12 cellular contexts compared by ENCODE assay signal in genomic region chr9:35909687-35910612, GRCh38. TPM values are rescaled to one million over a fixed set of nuclear protein-coding genes. Genes with fewer than 3 reads are reported as not detected.
DNase-seq lines count a peak whose midpoint lies in the region; ATAC-seq, FAIRE-seq and TF ChIP-seq lines count a peak whose summit lies in the region.
"Had no signal": no experiment of that assay in that cellular context is flagged by ENCODE, and none has a peak within 500 bp of the region (broad histone marks: within the 10 kb centered on the region; RNA-seq: fewer than 3 reads in every experiment).

No MANE protein-coding gene starts in this region.

- peak overlapping the region; percentile 16 for H3K27ac Mint-ChIP-seq in activated CD4-positive, alpha-beta T cell treated with anti-CD3 and anti-CD28 coated beads for 36 hours
- peak overlapping the region; percentile 88 to 98 (median 95) for H3K27ac Mint-ChIP-seq in naive thymus-derived CD4-positive, alpha-beta T cell

- WGBS in H1 (ENCODE audit: extremely low coverage in 1 of 2, insufficient coverage in 1 of 2, insufficient read length in 1 of 2, insufficient replicate concordance in 2 of 2, low coverage in 1 of 2, low lambda C conversion rate in 2 of 2, missing lambda C conversion rate in 1 of 2), 2 experiments, result 87% methylated on average over 34 of the region's 34 CpGs; no CpG with 5 or more reads in 1 of the 2 experiments
- 75 to 76% methylated on average over 29 to 31 of the region's 34 CpGs for WGBS in upper lobe of left lung, 2 donors

- H2AK5ac ChIP-seq in H1 (ENCODE audit: low read depth, low read length), result no peak overlapping the region

- H3K9me3 ChIP-seq in H1 (ENCODE audit: insufficient read depth in 2 of 2, low read depth in 1 of 2, low read length in 1 of 2) (no peaks in the 10 kb centered on the region), upper lobe of left lung (no peaks in the 10 kb centered on the region)
- no peaks in the 10 kb centered on the region for H3K9me3 ChIP-seq in naive thymus-derived CD4-positive, alpha-beta T cell (ENCODE audit: control insufficient read depth in 2 of 3, low read length in 3 of 3)

- H2AFZ ChIP-seq in H1 (ENCODE audit: low read length), result peak overlapping the region; percentile 1; the same call in 1 of the 2 replicates

- H3K18ac ChIP-seq in H1 (ENCODE audit: extremely low read depth, low read length), result no peak overlapping the region

- no peak overlapping the region for H3K56ac ChIP-seq in H1 (replicated peaks; ENCODE audit: insufficient read length, low read depth, low read length)

- no peak overlapping the region for H3K4me3 ChIP-seq in H1 (ENCODE audit: extremely low read depth in 1 of 4, insufficient read depth in 2 of 4, low read depth in 3 of 4, low read length in 4 of 4)
- peak overlapping the region; percentile 25 for H3K4me3 ChIP-seq in naive thymus-derived CD4-positive, alpha-beta T cell (ENCODE audit: low read length)
- H3K4me3 ChIP-seq in upper lobe of left lung, result peak overlapping the region in 3 of 4 donors; percentile 30 to 46 (median 41)

- no peak overlapping the region for H3K9ac ChIP-seq in H1 (replicated peaks in 1 of 4; ENCODE audit: extremely low read depth in 1 of 4, low read depth in 3 of 4, low read length in 3 of 4)

- H3K27me3 ChIP-seq in H1 (replicated peaks in 1 of 4; ENCODE audit: control insufficient read depth in 3 of 4, extremely low read depth in 1 of 4, insufficient read depth in 3 of 4, low read length in 3 of 4) (no peaks in the 10 kb centered on the region; a peak in 2 of 7 replicates), upper lobe of left lung (no peaks in the 10 kb centered on the region)
- H3K27me3 ChIP-seq in naive thymus-derived CD4-positive, alpha-beta T cell (ENCODE audit: control insufficient read depth in 2 of 2, insufficient read depth in 2 of 2, low read length in 2 of 2), result no peaks in the 10 kb centered on the region

- H3K27ac ChIP-seq in H1 (ENCODE audit: low read depth, low read length) (no peak overlapping the region), upper lobe of left lung (peak overlapping the region; percentile 94 to 98 (median 95))
- H3K27ac ChIP-seq in naive thymus-derived CD4-positive, alpha-beta T cell (ENCODE audit: low read depth, low read length), result peak overlapping the region; percentile 66

- no peaks in the 10 kb centered on the region for H3K36me3 Mint-ChIP-seq in activated CD4-positive, alpha-beta T cell treated with anti-CD3 and anti-CD28 coated beads for 36 hours (ENCODE audit: low read depth)
- no peaks in the 10 kb centered on the region for H3K36me3 Mint-ChIP-seq in naive thymus-derived CD4-positive, alpha-beta T cell

- peaks cover 9 to 33% (median 21%) of the 10 kb centered on the region in 4 experiments for H3K4me1 ChIP-seq in H1 (replicated peaks in 1 of 4; ENCODE audit: control insufficient read depth in 3 of 4, insufficient read depth in 4 of 4, low read length in 3 of 4)
- peaks cover 35 to 68% of the 10 kb centered on the region in 2 donors for H3K4me1 ChIP-seq in naive thymus-derived CD4-positive, alpha-beta T cell (ENCODE audit: control insufficient read depth in 2 of 2, insufficient read depth in 2 of 2, low read length in 2 of 2)
- peaks cover 61 to 80% (median 72%) of the 10 kb centered on the region in 4 donors for H3K4me1 ChIP-seq in upper lobe of left lung

- 0 out of 2 replicates have a peak, but pooled peaks cover 2% of the 10 kb centered on the region for H3K79me1 ChIP-seq in H1 (ENCODE audit: low read depth, low read length)

- peak overlapping the region; percentile 83 for H4K91ac ChIP-seq in H1 (replicated peaks; ENCODE audit: insufficient read length, low read length)

- no peak overlapping the region for H3K4me3 Mint-ChIP-seq in activated CD4-positive, alpha-beta T cell treated with anti-CD3 and anti-CD28 coated beads for 36 hours
- peak overlapping the region in 9 of 10 donors; percentile 9 to 86 (median 75) for H3K4me3 Mint-ChIP-seq in naive thymus-derived CD4-positive, alpha-beta T cell

- H3K79me2 ChIP-seq in H1 (ENCODE audit: control insufficient read depth in 1 of 2, insufficient read depth in 2 of 2, low read length in 2 of 2), result no peaks in the 10 kb centered on the region

- TF ChIP-seq EP300 in H1 (IDR thresholded peaks at IDR 0.05; ENCODE audit: borderline replicate concordance in 1 of 2, low read depth in 2 of 2, low read length in 2 of 2) (no peak), upper lobe of left lung (IDR thresholded peaks at IDR 0.05) (no peak)

- ATAC-seq in activated CD4-positive, alpha-beta T cell treated with anti-CD3 and anti-CD28 coated beads for 36 hours, result no peak
- no peak for ATAC-seq in naive thymus-derived CD4-positive, alpha-beta T cell
- ATAC-seq in upper lobe of left lung (ENCODE audit: low FRiP score in 2 of 2), result no peak

- no peak overlapping the region for H3K4ac ChIP-seq in H1 (replicated peaks; ENCODE audit: insufficient read length, low read depth, low read length)

- H2BK20ac ChIP-seq in H1 (ENCODE audit: low read length), result peak overlapping the region; percentile 13; the same call in 1 of the 2 replicates

- no peak overlapping the region for H3K14ac ChIP-seq in H1 (ENCODE audit: insufficient read length)

- H3K23me2 ChIP-seq in H1 (ENCODE audit: low read depth, low read length), result peaks cover 3% of the 10 kb centered on the region; the same call in 1 of the 2 replicates

- no peaks in the 10 kb centered on the region for H4K20me1 ChIP-seq in H1 (replicated peaks in 1 of 2; ENCODE audit: control insufficient read depth in 1 of 2, insufficient read depth in 2 of 2, low read length in 2 of 2)

- 0 out of 4 replicates have a peak, but pooled peaks of 1 of the 3 experiments have one; percentile 7 for TF ChIP-seq CTCF in H1 (IDR thresholded peaks at IDR 0.05; ENCODE audit: control extremely low read depth in 1 of 3, insufficient read depth in 1 of 3, low read depth in 1 of 3, low read length in 3 of 3)
- peak in 1 of 6 experiments; percentile 3 for TF ChIP-seq CTCF in upper lobe of left lung (IDR thresholded peaks at IDR 0.05)

- H3K4me1 Mint-ChIP-seq in activated CD4-positive, alpha-beta T cell treated with anti-CD3 and anti-CD28 coated beads for 36 hours, result peaks cover 58% of the 10 kb centered on the region
- peaks cover 7 to 69% (median 61%) of the 10 kb centered on the region in 7 donors for H3K4me1 Mint-ChIP-seq in naive thymus-derived CD4-positive, alpha-beta T cell

- H3K4me2 ChIP-seq in H1 (ENCODE audit: insufficient read depth in 1 of 2, low read depth in 2 of 2, low read length in 2 of 2), result no peak overlapping the region

- no peak overlapping the region for H2BK5ac ChIP-seq in H1 (ENCODE audit: low read depth, low read length)

- H3K9me3 Mint-ChIP-seq in activated CD4-positive, alpha-beta T cell treated with anti-CD3 and anti-CD28 coated beads for 36 hours (ENCODE audit: low read depth), result no peaks in the 10 kb centered on the region
- H3K9me3 Mint-ChIP-seq in naive thymus-derived CD4-positive, alpha-beta T cell, result no peaks in the 10 kb centered on the region
- H3K9me3 Mint-ChIP-seq: stimulated activated naive CD8-positive, alpha-beta T cell treated with anti-CD3 and anti-CD28 coated beads, Interleukin-15, amount 100 ng/mL, for 72 hours had no signal

- TF ChIP-seq RAD21 in H1 (IDR thresholded peaks at IDR 0.05 in 1 of 2, conservative IDR thresholded peaks at IDR 0.05 in 1 of 2; ENCODE audit: low read depth in 2 of 2, low read length in 2 of 2), result peak in 1 of 2 experiments; percentile 28; a peak in 1 of 4 replicates

- TF ChIP-seq POLR2A in H1 (IDR thresholded peaks at IDR 0.05; ENCODE audit: control extremely low read depth in 1 of 2, low read depth in 2 of 2, low read length in 2 of 2) (no peak), upper lobe of left lung (IDR thresholded peaks at IDR 0.05) (no peak)

- intact Hi-C loops in activated CD4-positive, alpha-beta T cell treated with anti-CD3 and anti-CD28 coated beads for 36 hours (cut with DNase I, micrococcal nuclease), result loop anchor here in 1 of 2 experiments (2.0 kb wide), 1 partner anchor 35 kb away; no protein-coding TSS in a partner anchor
- intact Hi-C loops in naive thymus-derived CD4-positive, alpha-beta T cell (cut with micrococcal nuclease), result loop anchor here in 1 of 2 donors (2.0 kb wide), 1 partner anchor 31 kb away; no protein-coding TSS in a partner anchor

- H4K8ac ChIP-seq in H1 (ENCODE audit: extremely low read depth, insufficient read depth, low read length), result peak overlapping the region; percentile 7

- no peak overlapping the region for H2BK120ac ChIP-seq in H1 (replicated peaks; ENCODE audit: low read depth, low read length)

- H2BK12ac ChIP-seq in H1 (ENCODE audit: low read depth, low read length), result peak overlapping the region; percentile 46; the same call in 1 of the 2 replicates

- CTCF ChIA-PET in activated CD4-positive, alpha-beta T cell treated with anti-CD3 and anti-CD28 coated beads for 36 hours (lab: Charles Lee), result interaction anchor here (0.6 to 3.9 kb wide), 6 partner anchors 28 to 193 kb away, joined by 3 to 24 read pairs (median 4); no protein-coding TSS in a partner anchor
- CTCF ChIA-PET in H1 (lab: Charles Lee; ENCODE audit: partially characterized antibody), result interaction anchor here (0.5 to 5.6 kb wide), 21 partner anchors 9 to 125 kb away, joined by 3 to 26 read pairs (median 4); no protein-coding TSS in a partner anchor
- CTCF ChIA-PET in naive thymus-derived CD4-positive, alpha-beta T cell (lab: Charles Lee), result interaction anchor here (0.7 to 4.9 kb wide), 4 partner anchors 30 to 177 kb away, joined by 3 to 26 read pairs (median 3); partner anchors contain the start of gene CREB3

- no peaks in the 10 kb centered on the region for H3K27me3 Mint-ChIP-seq in activated CD4-positive, alpha-beta T cell treated with anti-CD3 and anti-CD28 coated beads for 36 hours
- no peaks in the 10 kb centered on the region for H3K27me3 Mint-ChIP-seq in naive thymus-derived CD4-positive, alpha-beta T cell
- H3K27me3 Mint-ChIP-seq: stimulated activated naive CD8-positive, alpha-beta T cell treated with anti-CD3 and anti-CD28 coated beads, Interleukin-15, amount 100 ng/mL, for 72 hours had no signal

- H2BK15ac ChIP-seq in H1 (ENCODE audit: low read length), result peak overlapping the region; percentile 92; the same call in 1 of the 2 replicates

- no peak for DNase-seq in activated CD4-positive, alpha-beta T cell treated with anti-CD3 and anti-CD28 coated beads for 36 hours
- no peak for DNase-seq in activated CD4-positive, alpha-beta T cell treated with anti-CD3 and anti-CD28 coated beads, Interleukin-2, amount 50 U/mL, for 4 hours
- DNase-seq in H1 (ENCODE audit: low read depth in 1 of 2, low spot score in 2 of 2) (no peak), upper lobe of left lung (peak in 1 of 2 donors; percentile 68), HUDEP-2 (lab: John Stamatoyannopoulos, UW; ENCODE audit: unreplicated experiment in 76 of 76) (no peak), putamen (ENCODE audit: low spot score) (no peak), COR-L47 (lab: John Stamatoyannopoulos, UW) (no peak)
- DNase-seq in naive thymus-derived CD4-positive, alpha-beta T cell, result no peak
- DNase-seq: NCI-H774 had no signal

- FAIRE-seq in H1 (lab: Jason Lieb, UNC), result no peak
- FAIRE-seq: keratinocyte, TTC549 had no signal

- no peak overlapping the region for H3K23ac ChIP-seq in H1 (ENCODE audit: insufficient read length)

- H4K5ac ChIP-seq in H1 (ENCODE audit: insufficient read length, low read depth, low read length), result no peak overlapping the region

- no peaks in the 10 kb centered on the region for H3K36me3 ChIP-seq in H1 (ENCODE audit: control insufficient read depth in 2 of 4, insufficient read depth in 4 of 4, low read length in 3 of 4)
- H3K36me3 ChIP-seq in naive thymus-derived CD4-positive, alpha-beta T cell (ENCODE audit: control insufficient read depth in 2 of 3, insufficient read depth in 3 of 3, low read length in 3 of 3), result no peaks in the 10 kb centered on the region
- no peaks in the 10 kb centered on the region for H3K36me3 ChIP-seq in upper lobe of left lung

- POLR2A ChIA-PET in activated CD4-positive, alpha-beta T cell treated with anti-CD3 and anti-CD28 coated beads for 36 hours (lab: Charles Lee), result interaction anchor here (0.8 kb wide), 1 partner anchor 155 kb away, joined by 8 read pairs; no protein-coding TSS in a partner anchor
- POLR2A ChIA-PET in H1 (lab: Charles Lee; ENCODE audit: partially characterized antibody), result interaction anchor here (0.5 kb wide), 1 partner anchor 11 kb away, joined by 4 read pairs; no protein-coding TSS in a partner anchor
- POLR2A ChIA-PET in naive thymus-derived CD4-positive, alpha-beta T cell (lab: Charles Lee), result no interaction called here

RNA-seq across cellular contexts. Expression of gene SPAAR, which starts 0.7 kb away (rescaled TPM):
- total RNA-seq in activated CD4-positive, alpha-beta T cell treated with anti-CD3 and anti-CD28 coated beads for 36 hours, result not detected
- total RNA-seq in H1 (2021; fragmentation: NEBNext Ultra II Directional; extraction: Animal tissue kit (Norgen Biotek cat#: 25700)), result not detected in 2 replicates
- 0.27 and 0.33 TPM in 2 replicates for polyA plus RNA-seq in H1 (2011; rRNA removed)
- polyA plus RNA-seq in H1 (2011; cell fraction: cytosol; rRNA removed), result 0.18 TPM
- 0.74 TPM for polyA plus RNA-seq in H1 (2011; cell fraction: nucleus; rRNA removed)
- polyA plus RNA-seq in H1 (2012, experiment 1 of 2), result 0.15 to 0.34 TPM (median 0.29 TPM) in 3 of 4 replicates, not detected in the other
- polyA plus RNA-seq in H1 (2012, experiment 2 of 2), result not detected
- polyA plus RNA-seq in H1 (2013, experiment 1 of 2), result 0.30 TPM
- 0.17 TPM for polyA plus RNA-seq in H1 (2013, experiment 2 of 2)
- 0.34 and 0.66 TPM in 2 replicates for polyA minus RNA-seq in H1 (2011; rRNA and poly(A)+ RNA removed)
- polyA minus RNA-seq in H1 (2011; cell fraction: cytosol; rRNA and poly(A)+ RNA removed), result not detected
- 0.50 TPM for polyA minus RNA-seq in H1 (2011; cell fraction: nucleus; rRNA and poly(A)+ RNA removed)
- total RNA-seq in naive thymus-derived CD4-positive, alpha-beta T cell, result not detected
- polyA plus RNA-seq in naive thymus-derived CD4-positive, alpha-beta T cell, result not detected
- 10 to 100 TPM in 3 of 6 donors, 1 to 10 TPM in 3; 3.3 to 19.9 (median 8.5) TPM for total RNA-seq in upper lobe of left lung
- polyA plus RNA-seq: keratinocyte had no signal

RNA-seq across cellular contexts. Expression of gene HRCT1, which starts 3.9 kb away (rescaled TPM):
- not detected for total RNA-seq in activated CD4-positive, alpha-beta T cell treated with anti-CD3 and anti-CD28 coated beads for 36 hours
- not detected in 2 replicates for total RNA-seq in H1 (2021; fragmentation: NEBNext Ultra II Directional; extraction: Animal tissue kit (Norgen Biotek cat#: 25700))
- polyA plus RNA-seq in H1 (2011; rRNA removed), result not detected in 2 replicates
- not detected for polyA plus RNA-seq in H1 (2011; cell fraction: cytosol; rRNA removed)
- 0.50 TPM for polyA plus RNA-seq in H1 (2011; cell fraction: nucleus; rRNA removed)
- 0.24 TPM in 1 of 4 replicates, not detected in the others for polyA plus RNA-seq in H1 (2012, experiment 1 of 2)
- polyA plus RNA-seq in H1 (2012, experiment 2 of 2), result not detected
- not detected for polyA plus RNA-seq in H1 (2013, experiment 1 of 2)
- not detected for polyA plus RNA-seq in H1 (2013, experiment 2 of 2)
- not detected in 2 replicates for polyA minus RNA-seq in H1 (2011; rRNA and poly(A)+ RNA removed)
- not detected for polyA minus RNA-seq in H1 (2011; cell fraction: cytosol; rRNA and poly(A)+ RNA removed)
- polyA minus RNA-seq in H1 (2011; cell fraction: nucleus; rRNA and poly(A)+ RNA removed), result not detected
- not detected for total RNA-seq in naive thymus-derived CD4-positive, alpha-beta T cell
- not detected for polyA plus RNA-seq in naive thymus-derived CD4-positive, alpha-beta T cell
- 10 to 100 TPM in 4 of 6 donors, 1 to 10 TPM in 2; 2.1 to 19.1 (median 10.6) TPM for total RNA-seq in upper lobe of left lung
- polyA plus RNA-seq: keratinocyte had no signal

RNA-seq across cellular contexts. Expression of gene OR13J1, which starts 39.7 kb away (rescaled TPM):
- not detected for total RNA-seq in activated CD4-positive, alpha-beta T cell treated with anti-CD3 and anti-CD28 coated beads for 36 hours
- not detected in 2 replicates for total RNA-seq in H1 (2021; fragmentation: NEBNext Ultra II Directional; extraction: Animal tissue kit (Norgen Biotek cat#: 25700))
- polyA plus RNA-seq in H1 (2011; rRNA removed), result not detected in 2 replicates
- polyA plus RNA-seq in H1 (2011; cell fraction: cytosol; rRNA removed), result not detected
- polyA plus RNA-seq in H1 (2011; cell fraction: nucleus; rRNA removed), result not detected
- polyA plus RNA-seq in H1 (2012, experiment 1 of 2), result 0.13 to 0.40 TPM (median 0.23 TPM) in 3 of 4 replicates, not detected in the other
- not detected for polyA plus RNA-seq in H1 (2012, experiment 2 of 2)
- polyA plus RNA-seq in H1 (2013, experiment 1 of 2), result not detected
- not detected for polyA plus RNA-seq in H1 (2013, experiment 2 of 2)
- not detected in 2 replicates for polyA minus RNA-seq in H1 (2011; rRNA and poly(A)+ RNA removed)
- not detected for polyA minus RNA-seq in H1 (2011; cell fraction: cytosol; rRNA and poly(A)+ RNA removed)
- not detected for polyA minus RNA-seq in H1 (2011; cell fraction: nucleus; rRNA and poly(A)+ RNA removed)
- not detected for total RNA-seq in naive thymus-derived CD4-positive, alpha-beta T cell
- polyA plus RNA-seq in naive thymus-derived CD4-positive, alpha-beta T cell, result not detected
- not detected for total RNA-seq in upper lobe of left lung
- polyA plus RNA-seq: keratinocyte had no signal

RNA-seq across cellular contexts. Expression of gene OR2S2, which starts 48.0 kb away (rescaled TPM):
- total RNA-seq in activated CD4-positive, alpha-beta T cell treated with anti-CD3 and anti-CD28 coated beads for 36 hours, result not detected
- total RNA-seq in H1 (2021; fragmentation: NEBNext Ultra II Directional; extraction: Animal tissue kit (Norgen Biotek cat#: 25700)), result not detected in 2 replicates
- not detected in 2 replicates for polyA plus RNA-seq in H1 (2011; rRNA removed)
- not detected for polyA plus RNA-seq in H1 (2011; cell fraction: cytosol; rRNA removed)
- polyA plus RNA-seq in H1 (2011; cell fraction: nucleus; rRNA removed), result not detected
- not detected in 4 replicates for polyA plus RNA-seq in H1 (2012, experiment 1 of 2)
- polyA plus RNA-seq in H1 (2012, experiment 2 of 2), result not detected
- not detected for polyA plus RNA-seq in H1 (2013, experiment 1 of 2)
- not detected for polyA plus RNA-seq in H1 (2013, experiment 2 of 2)
- polyA minus RNA-seq in H1 (2011; rRNA and poly(A)+ RNA removed), result not detected in 2 replicates
- not detected for polyA minus RNA-seq in H1 (2011; cell fraction: cytosol; rRNA and poly(A)+ RNA removed)
- not detected for polyA minus RNA-seq in H1 (2011; cell fraction: nucleus; rRNA and poly(A)+ RNA removed)
- total RNA-seq in naive thymus-derived CD4-positive, alpha-beta T cell, result not detected
- polyA plus RNA-seq in naive thymus-derived CD4-positive, alpha-beta T cell, result not detected
- total RNA-seq in upper lobe of left lung, result not detected
- polyA plus RNA-seq: keratinocyte had no signal

Comparison
In these comparisons a context has a peak if more than half of its experiments do, and no peak if none do; other contexts are left out.
1. H3K4me3 ChIP-seq: peak in naive thymus-derived CD4-positive, alpha-beta T cell (single experiment) and upper lobe of left lung (3 of 4); none in H1 (0 of 4).